Comparison of ENCODE assay signal across 19 cellular contexts in the genomic region with DNA sequence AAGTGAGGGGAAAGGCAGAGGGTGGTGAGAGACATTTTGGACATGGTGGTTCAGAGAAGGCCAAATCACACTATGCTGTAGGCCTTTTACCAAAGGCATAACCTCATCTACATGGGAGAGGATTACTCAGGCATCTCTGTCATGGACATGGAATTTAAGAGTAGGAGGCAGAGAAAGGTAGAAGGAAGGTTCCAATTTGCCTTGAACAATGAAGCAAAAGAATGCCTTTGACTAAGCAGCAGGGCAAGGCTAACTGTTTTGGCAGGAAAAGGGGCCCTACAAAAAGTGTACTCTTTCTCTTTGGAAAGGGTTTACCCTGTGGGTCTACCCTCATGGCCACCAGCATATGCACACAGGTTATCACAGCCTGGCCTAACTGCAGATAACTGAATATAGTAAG. TPM values are rescaled to one million over a fixed set of nuclear protein-coding genes. Genes with fewer than 3 reads are reported as not detected.
DNase-seq lines count a peak whose midpoint lies in the region; ATAC-seq and TF ChIP-seq lines count a peak whose summit lies in the region.
"Had no signal": no experiment of that assay in that cellular context is flagged by ENCODE, and none has a peak within 500 bp of the region (broad histone marks: within the 10 kb centered on the region; RNA-seq: fewer than 3 reads in every experiment).

No MANE protein-coding gene starts in this region.

- no peaks in the 10 kb centered on the region for H3K27me3 ChIP-seq in breast epithelium
- H3K27me3 ChIP-seq: heart left ventricle, tibial artery had no signal

- H3K9me3 ChIP-seq in breast epithelium, result no peaks in the 10 kb centered on the region
- H3K9me3 ChIP-seq: A549, heart left ventricle, tibial artery had no signal

- peaks cover 0 to 19% of the 10 kb centered on the region in 2 donors for H3K4me1 ChIP-seq in breast epithelium

- in situ Hi-C loops in ACHN (cut with HindIII; ENCODE audit: low pct_ligation_motif_present, low pct_unique_long_range_greater_than_20kb, low sequenced_read_pairs), result no loop called here

- no peak for TF ChIP-seq POLR2A in breast epithelium (IDR thresholded peaks at IDR 0.05)

- no peak for TF ChIP-seq CTCF in breast epithelium (IDR thresholded peaks at IDR 0.05)

- DNase-seq in ACHN (peak; percentile 16), LHCN-M2 (ENCODE audit: low read depth) (peak; percentile 42), breast epithelium (ENCODE audit: low spot score in 2 of 2) (no peak), kidney glomerular epithelial cell (lab: John Stamatoyannopoulos, UW) (peak; percentile 77), NCI-H2227 treated with DMSO at 0.1 percent for 48 hours (lab: John Stamatoyannopoulos, UW) (no peak), ecto neural progenitor cell (ENCODE audit: low spot score) (no peak)
- DNase-seq in activated CD8-positive, alpha-beta memory T cell treated with anti-CD3 and anti-CD28 coated beads for 24 hours, result no peak
- DNase-seq: activated CD8-positive, alpha-beta memory T cell treated with anti-CD3 and anti-CD28 coated beads, Interleukin-2, amount 50 U/mL, for 48 hours; GOT3; heart left ventricle; left ventricle myocardium superior; NCI-H146; nucleus accumbens; SIG-M5; stimulated activated CD4-positive, alpha-beta T cell treated with anti-CD3 and anti-CD28 coated beads, Interleukin-12 subunit alpha, Interleukin-12 subunit beta, amount 100 ng/mL, for 4 hours; tibial artery had no signal

- no peaks in the 10 kb centered on the region for H3K36me3 ChIP-seq in breast epithelium

- intact Hi-C loops in breast epithelium (cut with DNase I; ENCODE audit: low total_unique reads), result no loop called here

- H3K4me3 ChIP-seq in breast epithelium, result no peak overlapping the region
- H3K4me3 ChIP-seq: A549, heart left ventricle, tibial artery had no signal

- no peak for ATAC-seq in HG03139 (IDR thresholded peaks at IDR 0.05; ENCODE audit: unreplicated experiment)
- ATAC-seq: A549, heart left ventricle, left ventricle myocardium superior had no signal

- peak overlapping the region; percentile 5 to 63 for H3K27ac ChIP-seq in breast epithelium
- H3K27ac ChIP-seq: A549, heart left ventricle, tibial artery had no signal

RNA-seq across cellular contexts. Expression of gene RNU4ATAC, which starts 45.6 kb away (rescaled TPM):
- total RNA-seq in LHCN-M2 (2014; rRNA removed), result under 0.01 TPM in 1 of 2 replicates, not detected in the other
- polyA plus RNA-seq in LHCN-M2 (2012), result not detected
- not detected for total RNA-seq in breast epithelium
- total RNA-seq: heart left ventricle, left ventricle myocardium superior had no signal
- polyA plus RNA-seq: A549, adipose tissue, heart left ventricle had no signal

Comparison
In these comparisons a context has a peak if more than half of its experiments do, and no peak if none do; other contexts are left out.
1. DNase-seq: peak in ACHN (single experiment), LHCN-M2 (single experiment) and kidney glomerular epithelial cell (single experiment); none in breast epithelium (0 of 2), NCI-H2227 treated with DMSO at 0.1 percent for 48 hours (single experiment), activated CD8-positive, alpha-beta memory T cell treated with anti-CD3 and anti-CD28 coated beads for 24 hours (single experiment) and ecto neural progenitor cell (single experiment).